In genomic region chr7:67863911-67864310, GRCh38 we compare ENCODE assay signal across 22 cellular contexts.
"Had no signal": no experiment of that assay in that cellular context is flagged by ENCODE, and none has a peak within 500 bp of the region (broad histone marks: within the 10 kb centered on the region; RNA-seq: fewer than 3 reads in every experiment).

No MANE protein-coding gene starts in this region.

- ATAC-seq: T-cell had no signal

- H3K27me3 ChIP-seq: MG63 had no signal

- H3K4me3 ChIP-seq: MG63 had no signal

- FAIRE-seq: HTR-8/SVneo, RCC 7860 had no signal

- DNase-seq: KBM-7, MG63, NCI-H1092, NCI-H1105 treated with DMSO at 0.1 percent for 48 hours, NCI-H1417 treated with DMSO at 0.1 percent for 48 hours, NCI-H187, NCI-H2081, NCI-H2107, NCI-H2227 treated with DMSO at 0.1 percent for 48 hours, NCI-H446, NCI-H510A, NCI-H524 treated with DMSO at 0.1 percent for 48 hours, NCI-H69, NCI-H774, SHP77, SK-N-SH, SW 1271, T-cell had no signal

- H3K9ac ChIP-seq: SK-N-SH had no signal

- H3K36me3 ChIP-seq: MG63 had no signal

- H3K9me3 ChIP-seq: MG63 had no signal

- H3K27ac ChIP-seq: HL-60, RWPE1 had no signal

- H3K4me2 ChIP-seq: SK-N-SH had no signal
